ENCODE assay signal across 1 cellular context in the genomic region with DNA sequence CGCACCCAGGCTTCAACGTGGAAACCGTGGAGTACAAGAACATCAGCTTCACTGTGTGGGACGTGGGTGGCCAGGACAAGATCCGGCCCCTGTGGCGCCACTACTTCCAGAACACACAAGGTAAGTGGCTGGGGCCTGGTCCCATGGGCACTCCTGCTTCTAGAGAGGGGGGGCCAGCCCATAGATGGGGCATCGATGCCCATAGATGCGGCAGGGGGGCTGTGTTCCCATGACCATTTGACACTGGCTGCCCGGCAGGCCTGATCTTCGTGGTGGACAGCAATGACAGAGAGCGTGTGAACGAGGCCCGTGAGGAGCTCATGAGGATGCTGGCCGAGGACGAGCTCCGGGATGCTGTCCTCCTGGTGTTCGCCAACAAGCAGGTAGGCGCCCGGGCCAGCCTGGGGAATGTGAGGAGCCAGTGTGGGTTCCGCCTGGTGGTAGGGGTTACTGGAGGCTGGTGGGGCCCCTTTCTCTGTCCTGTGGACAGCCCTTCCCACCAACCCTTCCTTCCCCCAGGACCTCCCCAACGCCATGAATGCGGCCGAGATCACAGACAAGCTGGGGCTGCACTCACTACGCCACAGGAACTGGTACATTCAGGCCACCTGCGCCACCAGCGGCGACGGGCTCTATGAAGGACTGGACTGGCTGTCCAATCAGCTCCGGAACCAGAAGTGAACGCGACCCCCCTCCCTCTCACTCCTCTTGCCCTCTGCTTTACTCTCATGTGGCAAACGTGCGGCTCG.
TF ChIP-seq lines count a peak whose summit lies in the region.

No MANE protein-coding gene starts in this region.

TF ChIP-seq in WTC11, 78 proteins besides CTCF, POLR2A, EP300 and RAD21:
- TF ChIP-seq, protein P1, sequence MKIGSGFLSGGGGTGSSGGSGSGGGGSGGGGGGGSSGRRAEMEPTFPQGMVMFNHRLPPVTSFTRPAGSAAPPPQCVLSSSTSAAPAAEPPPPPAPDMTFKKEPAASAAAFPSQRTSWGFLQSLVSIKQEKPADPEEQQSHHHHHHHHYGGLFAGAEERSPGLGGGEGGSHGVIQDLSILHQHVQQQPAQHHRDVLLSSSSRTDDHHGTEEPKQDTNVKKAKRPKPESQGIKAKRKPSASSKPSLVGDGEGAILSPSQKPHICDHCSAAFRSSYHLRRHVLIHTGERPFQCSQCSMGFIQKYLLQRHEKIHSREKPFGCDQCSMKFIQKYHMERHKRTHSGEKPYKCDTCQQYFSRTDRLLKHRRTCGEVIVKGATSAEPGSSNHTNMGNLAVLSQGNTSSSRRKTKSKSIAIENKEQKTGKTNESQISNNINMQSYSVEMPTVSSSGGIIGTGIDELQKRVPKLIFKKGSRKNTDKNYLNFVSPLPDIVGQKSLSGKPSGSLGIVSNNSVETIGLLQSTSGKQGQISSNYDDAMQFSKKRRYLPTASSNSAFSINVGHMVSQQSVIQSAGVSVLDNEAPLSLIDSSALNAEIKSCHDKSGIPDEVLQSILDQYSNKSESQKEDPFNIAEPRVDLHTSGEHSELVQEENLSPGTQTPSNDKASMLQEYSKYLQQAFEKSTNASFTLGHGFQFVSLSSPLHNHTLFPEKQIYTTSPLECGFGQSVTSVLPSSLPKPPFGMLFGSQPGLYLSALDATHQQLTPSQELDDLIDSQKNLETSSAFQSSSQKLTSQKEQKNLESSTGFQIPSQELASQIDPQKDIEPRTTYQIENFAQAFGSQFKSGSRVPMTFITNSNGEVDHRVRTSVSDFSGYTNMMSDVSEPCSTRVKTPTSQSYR (CRISPR knock-in tag; IDR thresholded peaks at IDR 0.05): no peak
- TF ChIP-seq ZNF219 (CRISPR knock-in tag; IDR thresholded peaks at IDR 0.05; ENCODE audit: borderline replicate concordance) (no peak), JUN (CRISPR knock-in tag; IDR thresholded peaks at IDR 0.05) (no peak), SMAD3 (CRISPR knock-in tag; IDR thresholded peaks at IDR 0.05; ENCODE audit: borderline replicate concordance) (no peak), CREM (CRISPR knock-in tag; IDR thresholded peaks at IDR 0.05) (no peak), FOXJ3 (CRISPR knock-in tag; IDR thresholded peaks at IDR 0.05; ENCODE audit: borderline replicate concordance) (no peak), ZNF416 (CRISPR knock-in tag; IDR thresholded peaks at IDR 0.05) (no peak), ZNF317 (CRISPR knock-in tag; IDR thresholded peaks at IDR 0.05; ENCODE audit: borderline replicate concordance, low read depth) (no peak), PRRX2 (CRISPR knock-in tag; IDR thresholded peaks at IDR 0.05) (no peak), ZNF232 (CRISPR knock-in tag; IDR thresholded peaks at IDR 0.05) (no peak), NR3C1 (CRISPR knock-in tag; conservative IDR thresholded peaks at IDR 0.05; ENCODE audit: low read depth) (no peak), OVOL2 (CRISPR knock-in tag; IDR thresholded peaks at IDR 0.05; ENCODE audit: borderline replicate concordance) (no peak)
- TF ChIP-seq, protein P2, sequence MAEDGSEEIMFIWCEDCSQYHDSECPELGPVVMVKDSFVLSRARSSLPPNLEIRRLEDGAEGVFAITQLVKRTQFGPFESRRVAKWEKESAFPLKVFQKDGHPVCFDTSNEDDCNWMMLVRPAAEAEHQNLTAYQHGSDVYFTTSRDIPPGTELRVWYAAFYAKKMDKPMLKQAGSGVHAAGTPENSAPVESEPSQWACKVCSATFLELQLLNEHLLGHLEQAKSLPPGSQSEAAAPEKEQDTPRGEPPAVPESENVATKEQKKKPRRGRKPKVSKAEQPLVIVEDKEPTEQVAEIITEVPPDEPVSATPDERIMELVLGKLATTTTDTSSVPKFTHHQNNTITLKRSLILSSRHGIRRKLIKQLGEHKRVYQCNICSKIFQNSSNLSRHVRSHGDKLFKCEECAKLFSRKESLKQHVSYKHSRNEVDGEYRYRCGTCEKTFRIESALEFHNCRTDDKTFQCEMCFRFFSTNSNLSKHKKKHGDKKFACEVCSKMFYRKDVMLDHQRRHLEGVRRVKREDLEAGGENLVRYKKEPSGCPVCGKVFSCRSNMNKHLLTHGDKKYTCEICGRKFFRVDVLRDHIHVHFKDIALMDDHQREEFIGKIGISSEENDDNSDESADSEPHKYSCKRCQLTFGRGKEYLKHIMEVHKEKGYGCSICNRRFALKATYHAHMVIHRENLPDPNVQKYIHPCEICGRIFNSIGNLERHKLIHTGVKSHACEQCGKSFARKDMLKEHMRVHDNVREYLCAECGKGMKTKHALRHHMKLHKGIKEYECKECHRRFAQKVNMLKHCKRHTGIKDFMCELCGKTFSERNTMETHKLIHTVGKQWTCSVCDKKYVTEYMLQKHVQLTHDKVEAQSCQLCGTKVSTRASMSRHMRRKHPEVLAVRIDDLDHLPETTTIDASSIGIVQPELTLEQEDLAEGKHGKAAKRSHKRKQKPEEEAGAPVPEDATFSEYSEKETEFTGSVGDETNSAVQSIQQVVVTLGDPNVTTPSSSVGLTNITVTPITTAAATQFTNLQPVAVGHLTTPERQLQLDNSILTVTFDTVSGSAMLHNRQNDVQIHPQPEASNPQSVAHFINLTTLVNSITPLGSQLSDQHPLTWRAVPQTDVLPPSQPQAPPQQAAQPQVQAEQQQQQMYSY (CRISPR knock-in tag; IDR thresholded peaks at IDR 0.05): no peak
- TF ChIP-seq, protein P3, sequence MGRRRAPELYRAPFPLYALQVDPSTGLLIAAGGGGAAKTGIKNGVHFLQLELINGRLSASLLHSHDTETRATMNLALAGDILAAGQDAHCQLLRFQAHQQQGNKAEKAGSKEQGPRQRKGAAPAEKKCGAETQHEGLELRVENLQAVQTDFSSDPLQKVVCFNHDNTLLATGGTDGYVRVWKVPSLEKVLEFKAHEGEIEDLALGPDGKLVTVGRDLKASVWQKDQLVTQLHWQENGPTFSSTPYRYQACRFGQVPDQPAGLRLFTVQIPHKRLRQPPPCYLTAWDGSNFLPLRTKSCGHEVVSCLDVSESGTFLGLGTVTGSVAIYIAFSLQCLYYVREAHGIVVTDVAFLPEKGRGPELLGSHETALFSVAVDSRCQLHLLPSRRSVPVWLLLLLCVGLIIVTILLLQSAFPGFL (CRISPR knock-in tag; IDR thresholded peaks at IDR 0.05; ENCODE audit: borderline replicate concordance): no peak
- TF ChIP-seq, protein P4, sequence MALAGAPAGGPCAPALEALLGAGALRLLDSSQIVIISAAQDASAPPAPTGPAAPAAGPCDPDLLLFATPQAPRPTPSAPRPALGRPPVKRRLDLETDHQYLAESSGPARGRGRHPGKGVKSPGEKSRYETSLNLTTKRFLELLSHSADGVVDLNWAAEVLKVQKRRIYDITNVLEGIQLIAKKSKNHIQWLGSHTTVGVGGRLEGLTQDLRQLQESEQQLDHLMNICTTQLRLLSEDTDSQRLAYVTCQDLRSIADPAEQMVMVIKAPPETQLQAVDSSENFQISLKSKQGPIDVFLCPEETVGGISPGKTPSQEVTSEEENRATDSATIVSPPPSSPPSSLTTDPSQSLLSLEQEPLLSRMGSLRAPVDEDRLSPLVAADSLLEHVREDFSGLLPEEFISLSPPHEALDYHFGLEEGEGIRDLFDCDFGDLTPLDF (CRISPR knock-in tag; IDR thresholded peaks at IDR 0.05): no peak
- TF ChIP-seq, protein P5, sequence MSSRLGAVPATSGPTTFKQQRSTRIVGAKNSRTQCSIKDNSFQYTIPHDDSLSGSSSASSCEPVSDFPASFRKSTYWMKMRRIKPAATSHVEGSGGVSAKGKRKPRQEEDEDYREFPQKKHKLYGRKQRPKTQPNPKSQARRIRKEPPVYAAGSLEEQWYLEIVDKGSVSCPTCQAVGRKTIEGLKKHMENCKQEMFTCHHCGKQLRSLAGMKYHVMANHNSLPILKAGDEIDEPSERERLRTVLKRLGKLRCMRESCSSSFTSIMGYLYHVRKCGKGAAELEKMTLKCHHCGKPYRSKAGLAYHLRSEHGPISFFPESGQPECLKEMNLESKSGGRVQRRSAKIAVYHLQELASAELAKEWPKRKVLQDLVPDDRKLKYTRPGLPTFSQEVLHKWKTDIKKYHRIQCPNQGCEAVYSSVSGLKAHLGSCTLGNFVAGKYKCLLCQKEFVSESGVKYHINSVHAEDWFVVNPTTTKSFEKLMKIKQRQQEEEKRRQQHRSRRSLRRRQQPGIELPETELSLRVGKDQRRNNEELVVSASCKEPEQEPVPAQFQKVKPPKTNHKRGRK (CRISPR knock-in tag; IDR thresholded peaks at IDR 0.05; ENCODE audit: borderline replicate concordance): no peak
- TF ChIP-seq, protein P6, sequence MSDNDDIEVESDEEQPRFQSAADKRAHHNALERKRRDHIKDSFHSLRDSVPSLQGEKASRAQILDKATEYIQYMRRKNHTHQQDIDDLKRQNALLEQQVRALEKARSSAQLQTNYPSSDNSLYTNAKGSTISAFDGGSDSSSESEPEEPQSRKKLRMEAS (CRISPR knock-in tag; IDR thresholded peaks at IDR 0.05): no peak
- TF ChIP-seq, protein P7, sequence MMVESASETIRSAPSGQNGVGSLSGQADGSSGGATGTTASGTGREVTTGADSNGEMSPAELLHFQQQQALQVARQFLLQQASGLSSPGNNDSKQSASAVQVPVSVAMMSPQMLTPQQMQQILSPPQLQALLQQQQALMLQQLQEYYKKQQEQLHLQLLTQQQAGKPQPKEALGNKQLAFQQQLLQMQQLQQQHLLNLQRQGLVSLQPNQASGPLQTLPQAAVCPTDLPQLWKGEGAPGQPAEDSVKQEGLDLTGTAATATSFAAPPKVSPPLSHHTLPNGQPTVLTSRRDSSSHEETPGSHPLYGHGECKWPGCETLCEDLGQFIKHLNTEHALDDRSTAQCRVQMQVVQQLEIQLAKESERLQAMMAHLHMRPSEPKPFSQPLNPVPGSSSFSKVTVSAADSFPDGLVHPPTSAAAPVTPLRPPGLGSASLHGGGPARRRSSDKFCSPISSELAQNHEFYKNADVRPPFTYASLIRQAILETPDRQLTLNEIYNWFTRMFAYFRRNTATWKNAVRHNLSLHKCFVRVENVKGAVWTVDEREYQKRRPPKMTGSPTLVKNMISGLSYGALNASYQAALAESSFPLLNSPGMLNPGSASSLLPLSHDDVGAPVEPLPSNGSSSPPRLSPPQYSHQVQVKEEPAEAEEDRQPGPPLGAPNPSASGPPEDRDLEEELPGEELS (CRISPR knock-in tag; IDR thresholded peaks at IDR 0.05): no peak
- TF ChIP-seq, protein P8, sequence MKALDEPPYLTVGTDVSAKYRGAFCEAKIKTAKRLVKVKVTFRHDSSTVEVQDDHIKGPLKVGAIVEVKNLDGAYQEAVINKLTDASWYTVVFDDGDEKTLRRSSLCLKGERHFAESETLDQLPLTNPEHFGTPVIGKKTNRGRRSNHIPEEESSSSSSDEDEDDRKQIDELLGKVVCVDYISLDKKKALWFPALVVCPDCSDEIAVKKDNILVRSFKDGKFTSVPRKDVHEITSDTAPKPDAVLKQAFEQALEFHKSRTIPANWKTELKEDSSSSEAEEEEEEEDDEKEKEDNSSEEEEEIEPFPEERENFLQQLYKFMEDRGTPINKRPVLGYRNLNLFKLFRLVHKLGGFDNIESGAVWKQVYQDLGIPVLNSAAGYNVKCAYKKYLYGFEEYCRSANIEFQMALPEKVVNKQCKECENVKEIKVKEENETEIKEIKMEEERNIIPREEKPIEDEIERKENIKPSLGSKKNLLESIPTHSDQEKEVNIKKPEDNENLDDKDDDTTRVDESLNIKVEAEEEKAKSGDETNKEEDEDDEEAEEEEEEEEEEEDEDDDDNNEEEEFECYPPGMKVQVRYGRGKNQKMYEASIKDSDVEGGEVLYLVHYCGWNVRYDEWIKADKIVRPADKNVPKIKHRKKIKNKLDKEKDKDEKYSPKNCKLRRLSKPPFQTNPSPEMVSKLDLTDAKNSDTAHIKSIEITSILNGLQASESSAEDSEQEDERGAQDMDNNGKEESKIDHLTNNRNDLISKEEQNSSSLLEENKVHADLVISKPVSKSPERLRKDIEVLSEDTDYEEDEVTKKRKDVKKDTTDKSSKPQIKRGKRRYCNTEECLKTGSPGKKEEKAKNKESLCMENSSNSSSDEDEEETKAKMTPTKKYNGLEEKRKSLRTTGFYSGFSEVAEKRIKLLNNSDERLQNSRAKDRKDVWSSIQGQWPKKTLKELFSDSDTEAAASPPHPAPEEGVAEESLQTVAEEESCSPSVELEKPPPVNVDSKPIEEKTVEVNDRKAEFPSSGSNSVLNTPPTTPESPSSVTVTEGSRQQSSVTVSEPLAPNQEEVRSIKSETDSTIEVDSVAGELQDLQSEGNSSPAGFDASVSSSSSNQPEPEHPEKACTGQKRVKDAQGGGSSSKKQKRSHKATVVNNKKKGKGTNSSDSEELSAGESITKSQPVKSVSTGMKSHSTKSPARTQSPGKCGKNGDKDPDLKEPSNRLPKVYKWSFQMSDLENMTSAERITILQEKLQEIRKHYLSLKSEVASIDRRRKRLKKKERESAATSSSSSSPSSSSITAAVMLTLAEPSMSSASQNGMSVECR (CRISPR knock-in tag; IDR thresholded peaks at IDR 0.05; ENCODE audit: borderline replicate concordance): no peak
